1 cellular context compared by ENCODE assay signal in the genomic region with DNA sequence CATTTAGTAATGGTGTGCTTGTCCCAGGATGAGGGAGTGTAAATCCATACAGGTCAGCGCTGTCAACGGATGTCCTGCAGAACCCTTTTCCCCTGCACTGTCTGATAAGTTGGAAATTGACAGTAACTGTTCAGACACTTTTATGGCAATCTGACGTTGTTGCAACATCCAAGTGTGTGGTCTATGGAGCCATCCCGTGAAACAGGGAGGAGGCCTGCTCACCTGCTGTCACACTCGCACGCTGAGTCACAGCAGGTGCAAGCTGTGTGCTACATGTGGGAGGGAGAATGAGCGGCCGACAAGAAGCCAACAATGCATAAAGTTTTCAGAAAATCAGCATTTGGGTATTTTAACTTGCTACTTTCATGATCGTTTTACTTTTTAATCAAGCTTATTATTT.
TF ChIP-seq lines count a peak whose summit lies in the region.

No MANE protein-coding gene starts in this region.

TF ChIP-seq in HepG2, 621 proteins besides CTCF, POLR2A, EP300 and RAD21:
- 0 out of 2 replicates have a peak, but pooled peaks have one; percentile 27 for TF ChIP-seq CEBPB (IDR thresholded peaks at IDR 0.05; ENCODE audit: borderline replicate concordance, low read depth, low read length)
- TF ChIP-seq PHF8 (CRISPR knock-in tag; IDR thresholded peaks at IDR 0.05): no peak
